In the genomic region with DNA sequence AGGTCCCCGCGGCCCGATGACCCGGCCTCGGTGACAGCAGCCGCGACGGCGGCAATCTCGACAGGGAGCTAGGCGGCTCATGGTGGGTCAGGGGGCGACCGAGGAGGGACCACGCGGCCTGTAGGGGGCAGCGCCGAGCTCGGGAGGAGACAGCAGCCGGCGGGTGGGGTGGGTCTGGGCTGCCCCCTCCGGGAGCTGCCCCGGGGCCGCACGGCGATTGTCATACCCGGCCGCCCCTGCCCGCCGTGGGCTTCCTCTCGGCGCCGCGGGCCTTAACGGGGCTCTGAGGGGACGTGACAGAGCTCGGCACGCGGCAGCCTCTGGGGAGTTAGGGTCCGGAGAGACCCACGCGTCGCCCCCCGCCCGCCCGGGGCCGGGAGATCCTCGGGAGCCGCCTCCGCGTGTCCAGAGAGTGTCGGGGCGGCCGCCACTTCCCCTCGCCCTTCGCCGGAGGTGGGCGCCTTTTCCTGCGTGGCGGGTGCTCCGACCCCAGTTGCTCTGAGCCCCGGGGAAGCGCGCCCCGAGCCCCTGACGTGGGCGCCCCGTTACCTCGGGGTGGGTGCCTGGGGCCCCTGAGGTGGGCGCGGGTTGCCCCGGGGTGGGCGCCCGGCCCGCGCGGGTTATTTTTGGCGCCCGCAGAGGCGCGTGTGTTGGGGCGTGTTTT, we compare ENCODE assay signal across 8 cellular contexts. TPM values are rescaled to one million over a fixed set of nuclear protein-coding genes. Genes with fewer than 3 reads are reported as not detected.
DNase-seq lines count a peak whose midpoint lies in the region; ATAC-seq and TF ChIP-seq lines count a peak whose summit lies in the region.

No MANE protein-coding gene starts in this region.

- H3K4me3 ChIP-seq in BE2C (ENCODE audit: low read depth, low read length), result peak overlapping the region; percentile 66

- no peaks in the 10 kb centered on the region for H3K27me3 Mint-ChIP-seq in activated B cell treated with CpG ODN at 0.5 μM for 24 hours

- no peaks in the 10 kb centered on the region for H3K9me3 Mint-ChIP-seq in activated B cell treated with CpG ODN at 0.5 μM for 24 hours

- H3K36me3 Mint-ChIP-seq in activated B cell treated with CpG ODN at 0.5 μM for 24 hours (ENCODE audit: low read depth), result peaks cover 9% of the 10 kb centered on the region

- no peaks in the 10 kb centered on the region for H3K4me1 ChIP-seq in BE2C

- no peaks in the 10 kb centered on the region for H3K9me3 ChIP-seq in BE2C

- TF ChIP-seq CTCF in BE2C (IDR thresholded peaks at IDR 0.05; ENCODE audit: low read depth, low read length) (peak; percentile 22; the same call in 1 of the 2 replicates), activated B cell treated with CpG ODN at 0.5 μM for 24 hours (IDR thresholded peaks at IDR 0.05) (no peak)

- POLR2A ChIA-PET in activated B cell treated with CpG ODN at 0.5 μM for 24 hours (lab: Charles Lee), result interaction anchor here (0.6 to 6.0 kb wide), 32 partner anchors 10 to 512 kb away, joined by 3 to 56 read pairs (median 4); no protein-coding TSS in a partner anchor

- H3K4me1 Mint-ChIP-seq in activated B cell treated with CpG ODN at 0.5 μM for 24 hours, result peaks cover 43% of the 10 kb centered on the region

- H3K36me3 ChIP-seq in BE2C, result no peaks in the 10 kb centered on the region

- CTCF ChIA-PET in activated B cell treated with CpG ODN at 0.5 μM for 24 hours (lab: Charles Lee), result interaction anchor here (0.6 to 3.5 kb wide), 29 partner anchors 10 to 351 kb away, joined by 3 to 24 read pairs (median 3); no protein-coding TSS in a partner anchor

- H3K27ac Mint-ChIP-seq in activated B cell treated with CpG ODN at 0.5 μM for 24 hours, result peak overlapping the region; percentile 96

- peak; percentile 54 for DNase-seq in BE2C
- DNase-seq in activated B cell treated with CpG ODN at 0.5 μM for 24 hours, result peak; percentile 76
- DNase-seq in cerebellar cortex (ENCODE audit: low spot score), result peak; percentile 28
- peak; percentile 71 for DNase-seq in left lobe of liver (ENCODE audit: low spot score)
- peak; percentile 70 to 81 for DNase-seq in stimulated activated CD4-positive, alpha-beta T cell treated with anti-CD3 and anti-CD28 coated beads, Interleukin-4, amount 100 ng/mL, for 48 hours (ENCODE audit: low read depth in 2 of 2)
- no peak for DNase-seq in NCI-H1105 treated with DMSO at 0.1 percent for 48 hours (lab: John Stamatoyannopoulos, UW)

- no peaks in the 10 kb centered on the region for H3K27me3 ChIP-seq in BE2C

- H3K4me3 Mint-ChIP-seq in activated B cell treated with CpG ODN at 0.5 μM for 24 hours, result peak overlapping the region; percentile 94

- intact Hi-C loops in activated B cell treated with CpG ODN at 0.5 μM for 24 hours (cut with micrococcal nuclease), result loop anchor here (1.0 to 10.0 kb wide), 10 partner anchors 21 to 861 kb away; a partner anchor contains a TSS

- ATAC-seq in GM19372 (IDR thresholded peaks at IDR 0.05; ENCODE audit: low read depth, unreplicated experiment) (peak; percentile 35), HG03521 (IDR thresholded peaks at IDR 0.05; ENCODE audit: unreplicated experiment) (peak; percentile 42), activated B cell treated with CpG ODN at 0.5 μM for 24 hours (ENCODE audit: low read depth) (peak; percentile 62), left lobe of liver (peak; percentile 74)

RNA-seq across cellular contexts. Expression of a gene that starts 0.5 kb away (rescaled TPM):
- 0.34 TPM for polyA plus RNA-seq in BE2C (2012; ENCODE audit: insufficient read depth, insufficient read length, low read depth)
- 33.3 and 40.0 TPM in 2 replicates for total RNA-seq in activated B cell treated with CpG ODN at 0.5 μM for 24 hours
- 5.6 TPM for total RNA-seq in left lobe of liver
